8 cellular contexts compared by ENCODE assay signal in genomic region chr1:84506002-84506728, GRCh38.
DNase-seq lines count a peak whose midpoint lies in the region; FAIRE-seq and TF ChIP-seq lines count a peak whose summit lies in the region.

Gene GNG5, minus strand, starts transcription at chr1:84506581. Its CDS starts 490 bp downstream, at chr1:84506091.
A gene with protein sequence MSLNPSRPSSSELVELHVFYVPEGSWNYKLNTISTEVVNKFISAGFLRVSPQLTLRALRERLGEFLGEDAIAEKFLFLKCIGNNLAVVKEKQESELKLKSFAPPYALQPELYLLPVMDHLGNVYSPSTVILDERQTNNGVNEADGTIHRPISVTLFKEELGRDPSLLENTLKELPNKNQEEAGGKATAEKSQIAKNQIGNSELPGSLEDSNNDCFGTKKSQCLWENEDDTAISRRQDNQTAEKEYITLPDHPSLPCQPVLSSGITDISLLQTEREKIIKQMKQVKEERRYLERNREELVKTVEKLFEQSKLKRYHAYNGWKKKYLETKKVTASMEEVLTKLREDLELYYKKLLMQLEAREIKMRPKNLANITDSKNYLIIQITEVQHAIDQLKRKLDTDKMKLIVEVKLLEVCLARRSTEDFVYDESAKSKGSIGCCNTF (plus strand): TSS chr1:84506386. CDS start chr1:84516360, 9,974 bp downstream.

- POLR2A ChIA-PET in RWPE1 (lab: Yijun Ruan, JAX; ENCODE audit: low non-redundant PET) = interaction anchor here (0.6 to 0.9 kb wide), 4 partner anchors 15 to 131 kb away, joined by 3 read pairs; no protein-coding TSS in a partner anchor

- TF ChIP-seq POLR2A in H54 (IDR thresholded peaks at IDR 0.05; ENCODE audit: low read depth, low read length) = peak; percentile 68

- peak within 1 kb of the TSS; percentile 96 for H3K4me3 Mint-ChIP-seq in nephron progenitor cell
- H3K4me3 Mint-ChIP-seq in stimulated activated naive CD8-positive, alpha-beta T cell treated with anti-CD3 and anti-CD28 coated beads, Interleukin-15, Interleukin-2, amounts not matched to agents 100 ng/mL and 50 ng/mL, for 24 hours = peak within 1 kb of the TSS; percentile 93

- peaks cover 43% of the 10 kb centered on the region for H3K36me3 Mint-ChIP-seq in nephron progenitor cell (ENCODE audit: low read depth)
- peaks cover 31% of the 10 kb centered on the region for H3K36me3 Mint-ChIP-seq in stimulated activated naive CD8-positive, alpha-beta T cell treated with anti-CD3 and anti-CD28 coated beads, Interleukin-15, Interleukin-2, amounts not matched to agents 100 ng/mL and 50 ng/mL, for 24 hours (ENCODE audit: low read depth)

- CTCF ChIA-PET in RWPE1 (lab: Yijun Ruan, JAX) = interaction anchor here (0.6 kb wide), 3 partner anchors 114 to 392 kb away, joined by 3 to 4 read pairs (median 3); no protein-coding TSS in a partner anchor

- peak within 1 kb of the TSS; percentile 96 for H3K27ac ChIP-seq in RWPE1

- DNase-seq in ELF-1 (ENCODE audit: low read depth, low spot score) (peak; percentile 98), H54 (ENCODE audit: insufficient read length, low spot score) (peak; percentile 92), LoVo (ENCODE audit: low spot score) (peak; percentile 97), RWPE1 (ENCODE audit: low spot score) (peak; percentile 96), fibroblast of the conjunctiva (ENCODE audit: low read depth) (peak; percentile 95), nephron progenitor cell (peak; percentile 99)
- peak; percentile 95 for DNase-seq in activated effector memory CD4-positive, alpha-beta T cell treated with Interleukin-2 at 50 U/mL for 16 hours

- H3K27ac Mint-ChIP-seq in nephron progenitor cell = peak within 1 kb of the TSS; percentile 100
- H3K27ac Mint-ChIP-seq in stimulated activated naive CD8-positive, alpha-beta T cell treated with anti-CD3 and anti-CD28 coated beads, Interleukin-15, Interleukin-2, amounts not matched to agents 100 ng/mL and 50 ng/mL, for 24 hours = peak within 1 kb of the TSS; percentile 97

- TF ChIP-seq CTCF in RWPE1 (conservative IDR thresholded peaks at IDR 0.05; ENCODE audit: low read depth) (no peak), nephron progenitor cell (IDR thresholded peaks at IDR 0.05) (no peak)

- H3K9me3 Mint-ChIP-seq in nephron progenitor cell = peaks cover 38% of the 10 kb centered on the region
- peaks cover 4% of the 10 kb centered on the region for H3K9me3 Mint-ChIP-seq in stimulated activated naive CD8-positive, alpha-beta T cell treated with anti-CD3 and anti-CD28 coated beads, Interleukin-15, Interleukin-2, amounts not matched to agents 100 ng/mL and 50 ng/mL, for 24 hours

- peak; percentile 92 for FAIRE-seq in H54 (lab: Jason Lieb, UNC)

- H3K27me3 Mint-ChIP-seq in nephron progenitor cell (ENCODE audit: low read depth, poor library complexity) = no peaks in the 10 kb centered on the region
- no peaks in the 10 kb centered on the region for H3K27me3 Mint-ChIP-seq in stimulated activated naive CD8-positive, alpha-beta T cell treated with anti-CD3 and anti-CD28 coated beads, Interleukin-15, Interleukin-2, amounts not matched to agents 100 ng/mL and 50 ng/mL, for 24 hours

- H3K4me1 Mint-ChIP-seq in nephron progenitor cell = peaks cover 35% of the 10 kb centered on the region
- H3K4me1 Mint-ChIP-seq in stimulated activated naive CD8-positive, alpha-beta T cell treated with anti-CD3 and anti-CD28 coated beads, Interleukin-15, Interleukin-2, amounts not matched to agents 100 ng/mL and 50 ng/mL, for 24 hours (ENCODE audit: low read depth) = peaks cover 52% of the 10 kb centered on the region

Comparison
In these comparisons a context has a peak if more than half of its experiments do, and no peak if none do; other contexts are left out.
1. Peak in every context shown above with its lines: DNase-seq and H3K27ac ChIP-seq.